In the genomic region with DNA sequence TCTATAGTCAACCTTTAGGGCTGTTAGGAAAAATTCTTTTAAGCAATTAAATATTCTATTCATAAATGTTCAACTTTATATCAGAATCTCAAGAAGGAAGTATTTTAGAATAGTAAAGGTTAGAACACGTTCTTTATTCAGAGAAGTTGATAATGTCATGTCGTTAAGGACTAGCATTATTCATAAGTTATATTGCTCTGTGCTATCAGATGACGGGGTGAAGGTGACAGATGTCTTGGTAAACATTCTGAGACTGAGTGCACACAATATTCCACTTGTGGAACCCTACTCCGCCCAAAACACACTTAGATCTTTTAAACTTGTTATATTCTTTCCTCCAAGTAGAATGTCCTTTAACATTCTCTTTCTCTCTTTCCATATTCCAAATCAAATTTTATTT, we compare ENCODE assay signal across 14 cellular contexts. TPM values are rescaled to one million over a fixed set of nuclear protein-coding genes. Genes with fewer than 3 reads are reported as not detected.
DNase-seq lines count a peak whose midpoint lies in the region; ATAC-seq, FAIRE-seq and TF ChIP-seq lines count a peak whose summit lies in the region.
"Had no signal": no experiment of that assay in that cellular context is flagged by ENCODE, and none has a peak within 500 bp of the region (broad histone marks: within the 10 kb centered on the region; RNA-seq: fewer than 3 reads in every experiment).

No MANE protein-coding gene starts in this region.

- no peak for DNase-seq in activated naive CD8-positive, alpha-beta T cell treated with anti-CD3 and anti-CD28 coated beads, Interleukin-2, amount 50 U/mL, for 24 hours
- peak; percentile 6 for DNase-seq in NCI-H524 treated with DMSO at 0.1 percent for 48 hours (lab: John Stamatoyannopoulos, UW)
- no peak for DNase-seq in natural killer cell
- DNase-seq: Caco-2; CD8-positive, alpha-beta memory T cell; KBM-7 had no signal

- H3K36me3 Mint-ChIP-seq in activated naive CD8-positive, alpha-beta T cell = peaks cover 16% of the 10 kb centered on the region
- peaks cover 38% of the 10 kb centered on the region for H3K36me3 Mint-ChIP-seq in activated naive CD8-positive, alpha-beta T cell treated with anti-CD3 and anti-CD28 coated beads, Interleukin-2, amount 50 U/mL, for 24 hours (ENCODE audit: low read depth)
- peaks cover 20% of the 10 kb centered on the region for H3K36me3 Mint-ChIP-seq in natural killer cell

- no peak for ATAC-seq in activated naive CD8-positive, alpha-beta T cell treated with anti-CD3 and anti-CD28 coated beads, Interleukin-2, amount 50 U/mL, for 24 hours
- ATAC-seq in GM19395 (IDR thresholded peaks at IDR 0.05; ENCODE audit: unreplicated experiment) = no peak
- no peak for ATAC-seq in natural killer cell
- no peak for ATAC-seq in GM21619 (IDR thresholded peaks at IDR 0.05; ENCODE audit: unreplicated experiment)
- ATAC-seq: GM12878 had no signal

- H3K4me1 Mint-ChIP-seq in activated naive CD8-positive, alpha-beta T cell (ENCODE audit: low read depth) = peaks cover 19% of the 10 kb centered on the region
- peaks cover 8% of the 10 kb centered on the region for H3K4me1 Mint-ChIP-seq in activated naive CD8-positive, alpha-beta T cell treated with anti-CD3 and anti-CD28 coated beads, Interleukin-2, amount 50 U/mL, for 24 hours
- H3K4me1 Mint-ChIP-seq in natural killer cell = peaks cover 8 to 11% of the 10 kb centered on the region in 2 donors

- H3K27me3 Mint-ChIP-seq in activated naive CD8-positive, alpha-beta T cell = no peaks in the 10 kb centered on the region
- H3K27me3 Mint-ChIP-seq in activated naive CD8-positive, alpha-beta T cell treated with anti-CD3 and anti-CD28 coated beads, Interleukin-2, amount 50 U/mL, for 24 hours = no peaks in the 10 kb centered on the region
- no peaks in the 10 kb centered on the region for H3K27me3 Mint-ChIP-seq in natural killer cell (ENCODE audit: low read depth in 2 of 2)
- H3K27me3 Mint-ChIP-seq: CD8-positive, alpha-beta memory T cell had no signal

- H3K4me3 Mint-ChIP-seq in activated naive CD8-positive, alpha-beta T cell = no peak overlapping the region
- H3K4me3 Mint-ChIP-seq in activated naive CD8-positive, alpha-beta T cell treated with anti-CD3 and anti-CD28 coated beads, Interleukin-2, amount 50 U/mL, for 24 hours = no peak overlapping the region
- no peak overlapping the region for H3K4me3 Mint-ChIP-seq in natural killer cell
- H3K4me3 Mint-ChIP-seq: CD14-positive monocyte had no signal

- peak overlapping the region; percentile 28 for H3K27ac Mint-ChIP-seq in activated naive CD8-positive, alpha-beta T cell
- H3K27ac Mint-ChIP-seq in activated naive CD8-positive, alpha-beta T cell treated with anti-CD3 and anti-CD28 coated beads, Interleukin-2, amount 50 U/mL, for 24 hours = no peak overlapping the region
- H3K27ac Mint-ChIP-seq in natural killer cell = no peak overlapping the region
- H3K27ac Mint-ChIP-seq: CD14-positive monocyte had no signal

- peak; percentile 13 for FAIRE-seq in islet of Langerhans (lab: Jason Lieb, UNC)
- FAIRE-seq: GM12878, GM18507, H1 had no signal

- no peaks in the 10 kb centered on the region for H3K9me3 Mint-ChIP-seq in activated naive CD8-positive, alpha-beta T cell (ENCODE audit: low read depth)
- H3K9me3 Mint-ChIP-seq in activated naive CD8-positive, alpha-beta T cell treated with anti-CD3 and anti-CD28 coated beads, Interleukin-2, amount 50 U/mL, for 24 hours = no peaks in the 10 kb centered on the region
- no peaks in the 10 kb centered on the region for H3K9me3 Mint-ChIP-seq in natural killer cell
- H3K9me3 Mint-ChIP-seq: CD8-positive, alpha-beta memory T cell had no signal

- no peak for TF ChIP-seq CTCF in natural killer cell (IDR thresholded peaks at IDR 0.05)

- intact Hi-C loops in natural killer cell (cut with micrococcal nuclease) = no loop called here

RNA-seq across cellular contexts. Expression of gene AP4E1, which starts 7.9 kb away (rescaled TPM):
- total RNA-seq in natural killer cell = 10 to 100 TPM; 13.1 to 14.5 (median 14.1) TPM
